Comparison of ENCODE assay signal across 1 cellular context in genomic region chr1:2188336-2188735, GRCh38.
A peak's percentile ranks its signal among the peaks of the same experiment; 100 is the strongest.
TF ChIP-seq lines count a peak whose summit lies in the region.

No MANE protein-coding gene starts in this region.

TF ChIP-seq in GM23338, 12 proteins besides CTCF, POLR2A, EP300 and RAD21:
- TF ChIP-seq POLR2AphosphoS5 (IDR thresholded peaks at IDR 0.05; ENCODE audit: low read depth) (0 out of 2 replicates have a peak, but pooled peaks have one; percentile 11), ETS1 (IDR thresholded peaks at IDR 0.05) (no peak), STAT1 (IDR thresholded peaks at IDR 0.05; ENCODE audit: unreplicated experiment) (no peak), EZH2 (IDR thresholded peaks at IDR 0.05; ENCODE audit: low read depth, unreplicated experiment) (no peak), ZNF462 (CRISPR knock-in tag; IDR thresholded peaks at IDR 0.05) (no peak), CREB1 (CRISPR knock-in tag; IDR thresholded peaks at IDR 0.05; ENCODE audit: low read depth) (no peak), ZNF114 (CRISPR knock-in tag; IDR thresholded peaks at IDR 0.05) (no peak)
